ENCODE assay signal across 22 cellular contexts in the genomic region with DNA sequence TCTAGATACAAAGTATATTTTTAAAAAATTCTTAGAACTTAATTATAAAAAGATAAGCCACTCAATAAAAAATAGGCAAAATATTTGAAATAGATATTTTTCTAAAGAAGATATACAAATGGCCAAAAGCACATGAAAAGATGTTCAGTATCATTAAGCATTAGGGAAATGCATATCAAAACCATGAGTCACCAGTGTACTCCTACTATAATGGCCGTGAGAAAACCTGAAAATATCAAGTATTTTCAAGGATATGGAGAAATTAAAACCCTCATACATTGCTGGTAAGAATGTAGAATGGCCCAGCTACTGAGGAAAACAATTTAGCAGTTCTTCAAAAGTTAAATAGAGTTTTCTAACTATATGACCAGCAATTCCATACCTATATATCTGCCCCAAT.
"Had no signal": no experiment of that assay in that cellular context is flagged by ENCODE, and none has a peak within 500 bp of the region (broad histone marks: within the 10 kb centered on the region; RNA-seq: fewer than 3 reads in every experiment).

No MANE protein-coding gene starts in this region.

- H3K27ac ChIP-seq: adrenal gland, body of pancreas, coronary artery, left lung, pancreas, sigmoid colon, stomach, thoracic aorta had no signal

- H3K36me3 ChIP-seq: adrenal gland, left lung, pancreas, sigmoid colon, stomach, thoracic aorta had no signal

- H3K27me3 Mint-ChIP-seq: activated B cell treated with CpG ODN at 0.5 μM for 24 hours; activated CD8-positive, alpha-beta T cell treated with anti-CD3 and anti-CD28 coated beads for 36 hours had no signal

- FAIRE-seq: keratinocyte, pancreas had no signal

- H3K4me1 ChIP-seq: adrenal gland, body of pancreas, left lung, pancreas, sigmoid colon had no signal

- H3K4me3 Mint-ChIP-seq: activated B cell treated with CpG ODN at 0.5 μM for 24 hours; activated CD8-positive, alpha-beta T cell treated with anti-CD3 and anti-CD28 coated beads for 36 hours; activated T-cell treated with anti-CD3 and anti-CD28 coated beads, Interleukin-2, amount 50 U/mL, for 4 hours; naive thymus-derived CD4-positive, alpha-beta T cell; T-helper 17 cell had no signal

- H3K4me1 Mint-ChIP-seq: activated B cell treated with CpG ODN at 0.5 μM for 24 hours; naive thymus-derived CD4-positive, alpha-beta T cell; T-helper 17 cell had no signal

- H3K27ac Mint-ChIP-seq: activated B cell treated with CpG ODN at 0.5 μM for 24 hours; activated CD8-positive, alpha-beta T cell treated with anti-CD3 and anti-CD28 coated beads for 36 hours; naive thymus-derived CD4-positive, alpha-beta T cell; T-helper 17 cell had no signal

- H3K27me3 ChIP-seq: adrenal gland, body of pancreas, left lung, pancreas, sigmoid colon, stomach had no signal

- H3K4me3 ChIP-seq: adrenal gland, body of pancreas, coronary artery, left lung, mucosa of descending colon, pancreas, sigmoid colon, stomach, thoracic aorta had no signal

- ATAC-seq: activated CD8-positive, alpha-beta T cell treated with anti-CD3 and anti-CD28 coated beads for 36 hours; activated T-cell treated with anti-CD3 and anti-CD28 coated beads, Interleukin-2, amount 50 U/mL, for 4 hours; body of pancreas; left lung; mucosa of descending colon; naive thymus-derived CD4-positive, alpha-beta T cell; pancreas; T-helper 17 cell had no signal

- DNase-seq: activated B cell treated with CpG ODN at 0.5 μM for 24 hours; activated CD4-positive, alpha-beta T cell treated with anti-CD3 and anti-CD28 coated beads for 48 hours; activated CD8-positive, alpha-beta T cell treated with anti-CD3 and anti-CD28 coated beads for 36 hours; activated effector memory CD4-positive, alpha-beta T cell treated with Interleukin-2 at 50 U/mL for 16 hours; activated naive CD4-positive, alpha-beta T cell treated with anti-CD3 and anti-CD28 coated beads, Interleukin-2, amount 50 U/mL, for 16 hours; activated T-cell treated with anti-CD3 and anti-CD28 coated beads, Interleukin-2, amount 50 U/mL, for 4 hours; body of pancreas; caudate nucleus; effector CD4-positive, alpha-beta T cell; left lung; mucosa of descending colon; naive thymus-derived CD4-positive, alpha-beta T cell; pancreas; sigmoid colon; stimulated activated CD4-positive, alpha-beta T cell treated with anti-CD3 and anti-CD28 coated beads, Interleukin-12 subunit alpha, Interleukin-12 subunit beta, amount 100 ng/mL, for 4 hours; stimulated activated CD4-positive, alpha-beta T cell treated with anti-CD3 and anti-CD28 coated beads, Interleukin-2, amount 100 ng/mL, for 24 hours; stomach; T-helper 17 cell had no signal

- H3K9me3 ChIP-seq: adrenal gland, body of pancreas, pancreas, thoracic aorta had no signal
